ENCODE assay signal across 1 cellular context in genomic region chr16:30075503-30076275, GRCh38.
TF ChIP-seq lines count a peak whose summit lies in the region.

TSS of gene PPP4C (plus strand) at chr16:30075994. CDS start at chr16:30076378, 384 bp downstream.

TF ChIP-seq in HEK293, 187 proteins besides CTCF, POLR2A, EP300 and RAD21 (continued from another document and continues in another):
- no peak for TF ChIP-seq PRDM2 (tag by site-specific recombination; IDR thresholded peaks at IDR 0.05; ENCODE audit: borderline replicate concordance)
- TF ChIP-seq ZNF610 (tag by site-specific recombination; IDR thresholded peaks at IDR 0.05; ENCODE audit: borderline replicate concordance): peak; percentile 91; the same call in 1 of the 2 replicates
- TF ChIP-seq ZNF701 (tag by site-specific recombination; IDR thresholded peaks at IDR 0.05): no peak
- TF ChIP-seq ZNF248 (tag by site-specific recombination; IDR thresholded peaks at IDR 0.05): no peak
- no peak for TF ChIP-seq ZNF18 (tag by site-specific recombination; IDR thresholded peaks at IDR 0.05)
- peak; percentile 64 for TF ChIP-seq ZNF394 (tag by site-specific recombination; IDR thresholded peaks at IDR 0.05; ENCODE audit: borderline replicate concordance)
- no peak for TF ChIP-seq ZSCAN18 (tag by site-specific recombination; IDR thresholded peaks at IDR 0.05)
- TF ChIP-seq ZNF692 (tag by site-specific recombination; IDR thresholded peaks at IDR 0.05): 0 out of 2 replicates have a peak, but pooled peaks have one; percentile 11
- peak; percentile 80 for TF ChIP-seq ZNF335 (tag by site-specific recombination; conservative IDR thresholded peaks at IDR 0.05)
- TF ChIP-seq SCRT2 (tag by site-specific recombination; IDR thresholded peaks at IDR 0.05): no peak
- TF ChIP-seq OSR2 (tag by site-specific recombination; IDR thresholded peaks at IDR 0.05): no peak; the same call in 1 of the 2 replicates
- no peak for TF ChIP-seq ZNF112 (tag by site-specific recombination; IDR thresholded peaks at IDR 0.05)
- no peak for TF ChIP-seq REPIN1 (tag by site-specific recombination; IDR thresholded peaks at IDR 0.05; ENCODE audit: low read depth)
- TF ChIP-seq BCL6B (tag by site-specific recombination; IDR thresholded peaks at IDR 0.05): no peak
- TF ChIP-seq ZNF292 (tag by site-specific recombination; IDR thresholded peaks at IDR 0.05; ENCODE audit: borderline replicate concordance, low read depth): no peak
- TF ChIP-seq ZNF280C (tag by site-specific recombination; IDR thresholded peaks at IDR 0.05): no peak
- TF ChIP-seq IKZF3 (tag by site-specific recombination; IDR thresholded peaks at IDR 0.05): peak; percentile 73; the same call in 1 of the 2 replicates
- TF ChIP-seq FEZF1 (tag by site-specific recombination; IDR thresholded peaks at IDR 0.05): no peak
- no peak for TF ChIP-seq ZNF19 (tag by site-specific recombination; IDR thresholded peaks at IDR 0.05; ENCODE audit: low read depth)
- no peak for TF ChIP-seq ZNF391 (tag by site-specific recombination; IDR thresholded peaks at IDR 0.05; ENCODE audit: borderline replicate concordance, low read depth)
- TF ChIP-seq ZNF585B (tag by site-specific recombination; IDR thresholded peaks at IDR 0.05): no peak
- no peak for TF ChIP-seq ZNF155 (tag by site-specific recombination; IDR thresholded peaks at IDR 0.05)
- TF ChIP-seq KLF8 (tag by site-specific recombination; IDR thresholded peaks at IDR 0.05): 0 out of 2 replicates have a peak, but pooled peaks have one; percentile 38
- TF ChIP-seq GLIS1 (tag by site-specific recombination; IDR thresholded peaks at IDR 0.05): peak; percentile 20; the same call in 1 of the 2 replicates
- TF ChIP-seq ZNF776 (tag by site-specific recombination; IDR thresholded peaks at IDR 0.05; ENCODE audit: borderline replicate concordance): no peak
- peak; percentile 42; the same call in 1 of the 2 replicates for TF ChIP-seq ZNF184 (tag by site-specific recombination; IDR thresholded peaks at IDR 0.05)
- TF ChIP-seq ZNF621 (tag by site-specific recombination; IDR thresholded peaks at IDR 0.05): no peak
- TF ChIP-seq ZBTB8A (tag by site-specific recombination; IDR thresholded peaks at IDR 0.05): peak; percentile 52
- TF ChIP-seq ZNF629 (tag by site-specific recombination; IDR thresholded peaks at IDR 0.05): peak; percentile 99
- no peak for TF ChIP-seq ZNF677 (tag by site-specific recombination; IDR thresholded peaks at IDR 0.05)
- no peak for TF ChIP-seq ZNF555 (tag by site-specific recombination; conservative IDR thresholded peaks at IDR 0.05)
- TF ChIP-seq PRDM10 (tag by site-specific recombination; IDR thresholded peaks at IDR 0.05): peak; percentile 57
- no peak for TF ChIP-seq ZNF311 (tag by site-specific recombination; IDR thresholded peaks at IDR 0.05; ENCODE audit: borderline replicate concordance)
- TF ChIP-seq ZNF600 (tag by site-specific recombination; IDR thresholded peaks at IDR 0.05): peak; percentile 76
- TF ChIP-seq SP3 (tag by site-specific recombination; IDR thresholded peaks at IDR 0.05): no peak; the same call in 1 of the 2 replicates
- TF ChIP-seq PBX3 (CRISPR knock-in tag; IDR thresholded peaks at IDR 0.05): no peak
- no peak for TF ChIP-seq ZNF416 (tag by site-specific recombination; IDR thresholded peaks at IDR 0.05)
- TF ChIP-seq ZNF549 (tag by site-specific recombination; IDR thresholded peaks at IDR 0.05): no peak
- TF ChIP-seq ZNF664 (tag by site-specific recombination; IDR thresholded peaks at IDR 0.05): no peak
- TF ChIP-seq WT1 (tag by site-specific recombination; IDR thresholded peaks at IDR 0.05): 0 out of 2 replicates have a peak, but pooled peaks have one; percentile 8
- no peak for TF ChIP-seq ZNF658 (tag by site-specific recombination; IDR thresholded peaks at IDR 0.05)
- TF ChIP-seq ZNF121 (tag by site-specific recombination; IDR thresholded peaks at IDR 0.05): no peak
- TF ChIP-seq GLI2 (tag by site-specific recombination; IDR thresholded peaks at IDR 0.05; ENCODE audit: borderline replicate concordance, low read depth): no peak
- TF ChIP-seq ZSCAN23 (tag by site-specific recombination; IDR thresholded peaks at IDR 0.05): no peak
